Comparison of ENCODE assay signal across 17 cellular contexts in genomic region chr20:48695255-48695654, GRCh38.
DNase-seq lines count a peak whose midpoint lies in the region; ATAC-seq and TF ChIP-seq lines count a peak whose summit lies in the region.
"Had no signal": no experiment of that assay in that cellular context is flagged by ENCODE, and none has a peak within 500 bp of the region (broad histone marks: within the 10 kb centered on the region; RNA-seq: fewer than 3 reads in every experiment).

No MANE protein-coding gene starts in this region.

- dilution Hi-C loops in mammary epithelial cell (cut with HindIII; ENCODE audit: low sequenced_read_pairs), result no loop called here

- H3K4me3 ChIP-seq in mammary epithelial cell (replicated peaks in 1 of 3; ENCODE audit: insufficient read depth in 1 of 3, low read depth in 2 of 3, low read length in 3 of 3) (no peak overlapping the region), breast epithelium (no peak overlapping the region), foreskin fibroblast (ENCODE audit: low read depth in 1 of 2, low read length in 2 of 2) (no peak overlapping the region), stomach (no peak overlapping the region)
- H3K4me3 ChIP-seq: dorsolateral prefrontal cortex had no signal

- no peaks in the 10 kb centered on the region for H4K20me1 ChIP-seq in mammary epithelial cell (ENCODE audit: insufficient read depth, low read length)

- H3K9me3 ChIP-seq in mammary epithelial cell (replicated peaks; ENCODE audit: insufficient read depth, low read length), result no peaks in the 10 kb centered on the region
- no peaks in the 10 kb centered on the region for H3K9me3 ChIP-seq in breast epithelium
- H3K9me3 ChIP-seq in stomach, result no peaks in the 10 kb centered on the region

- peak; percentile 12 for DNase-seq in mammary epithelial cell
- DNase-seq in breast epithelium (ENCODE audit: low spot score in 2 of 2), result no peak
- peak; percentile 16 to 38 for DNase-seq in foreskin fibroblast
- DNase-seq in stomach, result peak; percentile 72
- DNase-seq in LoVo (ENCODE audit: low spot score), result no peak
- no peak for DNase-seq in foreskin melanocyte
- DNase-seq: activated CD4-positive, alpha-beta T cell treated with anti-CD3 and anti-CD28 coated beads for 1 hour; activated CD8-positive, alpha-beta memory T cell treated with anti-CD3 and anti-CD28 coated beads, Interleukin-2, amount 50 U/mL, for 48 hours; DMS79; dorsolateral prefrontal cortex; NCI-H2029 treated with DMSO at 0.1 percent for 48 hours; NCI-H510A treated with DMSO at 0.1 percent for 48 hours; nephron progenitor cell; Right ventricle myocardium superior; stimulated activated naive CD8-positive, alpha-beta T cell treated with anti-CD3 and anti-CD28 coated beads, Interleukin-15, amount 100 ng/mL, for 72 hours had no signal

- H3K4me1 ChIP-seq in mammary epithelial cell (ENCODE audit: insufficient read depth, low read length) (no peaks in the 10 kb centered on the region), breast epithelium (peaks cover 0 to 6% of the 10 kb centered on the region in 2 donors), stomach (peaks cover 16 to 35% (median 18%) of the 10 kb centered on the region in 4 donors)

- TF ChIP-seq CTCF in mammary epithelial cell (conservative IDR thresholded peaks at IDR 0.05 in 1 of 2, IDR thresholded peaks at IDR 0.05 in 1 of 2; ENCODE audit: extremely low read depth in 1 of 2, insufficient read depth in 1 of 2, low read depth in 1 of 2, low read length in 2 of 2) (no peak), breast epithelium (IDR thresholded peaks at IDR 0.05) (no peak), foreskin fibroblast (IDR thresholded peaks at IDR 0.05; ENCODE audit: low read depth, low read length) (no peak), stomach (IDR thresholded peaks at IDR 0.05) (no peak)

- no peak overlapping the region for H3K9ac ChIP-seq in mammary epithelial cell (ENCODE audit: insufficient read depth, low read length)

- no TSS peak for BruUV-seq in mammary epithelial cell (replicated peaks; lab: Mats Ljungman, UMichigan)

- CTCF ChIA-PET in mammary epithelial cell (lab: Charles Lee; ENCODE audit: low non-redundant PET), result interaction anchor here (0.8 kb wide), 1 partner anchor 98 kb away, joined by 12 read pairs; no protein-coding TSS in a partner anchor

- no peaks in the 10 kb centered on the region for H3K79me2 ChIP-seq in mammary epithelial cell (ENCODE audit: insufficient read depth, low read length)

- H3K27ac ChIP-seq in mammary epithelial cell (ENCODE audit: insufficient read depth, low read depth, low read length), result no peak overlapping the region
- H3K27ac ChIP-seq in breast epithelium, result no peak overlapping the region
- no peak overlapping the region for H3K27ac ChIP-seq in stomach

- 0% methylated on average over 2 of the region's 2 CpGs for WGBS in mammary epithelial cell (ENCODE audit: low coverage, missing lambda C conversion rate)
- WGBS in stomach, 5 donors, result 17 to 43% (median 31%) methylated on average over 2 of the region's 2 CpGs

- H3K27me3 ChIP-seq in mammary epithelial cell (ENCODE audit: insufficient read depth, low read length), result no peaks in the 10 kb centered on the region
- no peaks in the 10 kb centered on the region for H3K27me3 ChIP-seq in breast epithelium
- H3K27me3 ChIP-seq in stomach, result no peaks in the 10 kb centered on the region
- H3K27me3 ChIP-seq: dorsolateral prefrontal cortex had no signal

- H3K4me2 ChIP-seq in mammary epithelial cell (ENCODE audit: insufficient read depth, low read depth, low read length), result no peak overlapping the region

- ATAC-seq in SK-N-SH treated with all-trans-retinoic acid at 6 μM for 48 hours (peak; percentile 24), GM21447 (IDR thresholded peaks at IDR 0.05; ENCODE audit: unreplicated experiment) (no peak)
- ATAC-seq: stimulated activated naive CD8-positive, alpha-beta T cell treated with anti-CD3 and anti-CD28 coated beads, Interleukin-15, amount 100 ng/mL, for 72 hours had no signal

- H3K36me3 ChIP-seq in mammary epithelial cell (ENCODE audit: insufficient read depth, low read length), result no peaks in the 10 kb centered on the region
- H3K36me3 ChIP-seq in breast epithelium, result no peaks in the 10 kb centered on the region
- H3K36me3 ChIP-seq in stomach, result peaks cover 0 to 45% (median 20%) of the 10 kb centered on the region in 4 donors

- TF ChIP-seq EP300 in stomach (IDR thresholded peaks at IDR 0.05), result no peak

- no peak for TF ChIP-seq POLR2A in breast epithelium (IDR thresholded peaks at IDR 0.05)
- TF ChIP-seq POLR2A in stomach (IDR thresholded peaks at IDR 0.05), result no peak

- H2AFZ ChIP-seq in mammary epithelial cell (ENCODE audit: low read depth, low read length), result no peak overlapping the region

- intact Hi-C loops in mammary epithelial cell (cut with micrococcal nuclease), result no loop called here
- intact Hi-C loops in breast epithelium (cut with DNase I; ENCODE audit: low total_unique reads), result no loop called here
- intact Hi-C loops in stomach (cut with DNase I; ENCODE audit: low total_unique reads), result no loop called here

- in situ Hi-C loops in mammary epithelial cell (cut with MboI; ENCODE audit: low sequenced_read_pairs in 2 of 2), result no loop called here

TF ChIP-seq in SK-N-SH treated with all-trans-retinoic acid at 6 μM for 48 hours, 23 proteins besides CTCF, POLR2A, EP300 and RAD21:
- TF ChIP-seq TCF4 (CRISPR knock-in tag; IDR thresholded peaks at IDR 0.05; ENCODE audit: borderline replicate concordance) (0 out of 2 replicates have a peak, but pooled peaks have one; percentile 34), ESRRG (CRISPR knock-in tag; IDR thresholded peaks at IDR 0.05) (no peak)

Comparison
In these comparisons a context has a peak if more than half of its experiments do, and no peak if none do; other contexts are left out.
1. DNase-seq: peak in mammary epithelial cell (single experiment), foreskin fibroblast (2 of 2) and stomach (single experiment); none in breast epithelium (0 of 2), LoVo (single experiment) and foreskin melanocyte (single experiment).